Comparison of ENCODE assay signal across 10 cellular contexts in genomic region chr2:17658251-17658843, GRCh38.
A peak's percentile ranks its signal among the peaks of the same experiment; 100 is the strongest.
DNase-seq lines count a peak whose midpoint lies in the region; ATAC-seq, FAIRE-seq and TF ChIP-seq lines count a peak whose summit lies in the region.
"Had no signal": no experiment of that assay in that cellular context is flagged by ENCODE, and none has a peak within 500 bp of the region (broad histone marks: within the 10 kb centered on the region; RNA-seq: fewer than 3 reads in every experiment).

No MANE protein-coding gene starts in this region.

- TF ChIP-seq CTCF in ascending aorta (IDR thresholded peaks at IDR 0.05): no peak

- H3K36me3 ChIP-seq in ascending aorta: no peaks in the 10 kb centered on the region

- H3K27ac ChIP-seq in ascending aorta: no peak overlapping the region

- no peak overlapping the region for H3K4me3 ChIP-seq in Jurkat, Clone E6-1 (ENCODE audit: low read length)
- H3K4me3 ChIP-seq in ascending aorta: no peak overlapping the region

- H3K4me1 ChIP-seq in ascending aorta: no peaks in the 10 kb centered on the region

- ATAC-seq in GM18502 (IDR thresholded peaks at IDR 0.05; ENCODE audit: poor library complexity, unreplicated experiment) (peak; percentile 53), GM21737 (IDR thresholded peaks at IDR 0.05; ENCODE audit: unreplicated experiment) (peak; percentile 55), HG03457 (IDR thresholded peaks at IDR 0.05; ENCODE audit: unreplicated experiment) (no peak)
- ATAC-seq: T-cell had no signal

- intact Hi-C loops in ascending aorta (cut with DNase I): no loop called here

- FAIRE-seq in HTR-8/SVneo (lab: Jason Lieb, UNC): no peak

- no peaks in the 10 kb centered on the region for H3K9me3 ChIP-seq in ascending aorta

- H3K27me3 ChIP-seq in ascending aorta: no peaks in the 10 kb centered on the region

- DNase-seq in Jurkat, Clone E6-1 (ENCODE audit: low read depth, low spot score): peak; percentile 41
- DNase-seq in foreskin melanocyte: peak; percentile 45
- DNase-seq in HTR-8/SVneo (ENCODE audit: insufficient read length, low spot score): no peak
- no peak for DNase-seq in ascending aorta (ENCODE audit: low spot score in 2 of 2)
- DNase-seq in NCI-H446 (lab: John Stamatoyannopoulos, UW): no peak
- DNase-seq: NCI-H2029, T-cell had no signal

Comparison
In these comparisons a context has a peak if more than half of its experiments do, and no peak if none do; other contexts are left out.
1. DNase-seq: peak in Jurkat, Clone E6-1 (single experiment) and foreskin melanocyte (single experiment); none in HTR-8/SVneo (single experiment), ascending aorta (0 of 2) and NCI-H446 (0 of 2).